30 cellular contexts compared by ENCODE assay signal in genomic region chr3:147152476-147152875, GRCh38.
"Had no signal": no experiment of that assay in that cellular context is flagged by ENCODE, and none has a peak within 500 bp of the region (broad histone marks: within the 10 kb centered on the region; RNA-seq: fewer than 3 reads in every experiment).

No MANE protein-coding gene starts in this region.

- ATAC-seq: natural killer cell; psoas muscle; right cardiac atrium; sciatic nerve; stimulated activated memory B cell treated with anti-CD40 and anti-IgM and Interleukin-4, amounts not matched to agents 10 μg/mL and 1 μg/mL and 100 μg/mL, for 72 hours; stimulated activated naive CD8-positive, alpha-beta T cell treated with anti-CD3 and anti-CD28 coated beads, Interleukin-15, amount 100 ng/mL, for 72 hours; stimulated activated naive CD8-positive, alpha-beta T cell treated with anti-CD3 and anti-CD28 coated beads, Interleukin-15, Interleukin-2, amounts not matched to agents 100 U/mL and 50 U/mL, for 24 hours; upper lobe of right lung had no signal

- DNase-seq: natural killer cell; occipital lobe; ovary; posterior cingulate gyrus; psoas muscle; right cardiac atrium; spleen; stimulated activated CD4-positive, alpha-beta T cell treated with anti-CD3 and anti-CD28 coated beads, Interleukin-12 subunit alpha, Interleukin-12 subunit beta, amount 100 ng/mL, for 4 hours; stimulated activated CD4-positive, alpha-beta T cell treated with anti-CD3 and anti-CD28 coated beads, Interleukin-1b, Interleukin-23, amount 100 ng/mL, for 48 hours; stimulated activated CD4-positive, alpha-beta T cell treated with anti-CD3 and anti-CD28 coated beads, Interleukin-4, amount 100 ng/mL, for 1 hour; stimulated activated CD4-positive, alpha-beta T cell treated with anti-CD3 and anti-CD28 coated beads, Interleukin-4, amount 100 ng/mL, for 4 hours; stimulated activated CD8-positive, alpha-beta memory T cell treated with anti-CD3 and anti-CD28 coated beads, Interleukin-4, amount 100 ng/mL, for 48 hours; stimulated activated naive CD4-positive, alpha-beta T cell; stimulated activated naive CD8-positive, alpha-beta T cell treated with anti-CD3 and anti-CD28 coated beads, Interleukin-15, amount 100 ng/mL, for 72 hours; stimulated activated naive CD8-positive, alpha-beta T cell treated with anti-CD3 and anti-CD28 coated beads, Interleukin-15, Interleukin-2, amounts not matched to agents 100 U/mL and 50 U/mL, for 24 hours; substantia nigra; testis; tibial artery; transverse colon; upper lobe of right lung; uterus had no signal

- H3K36me3 Mint-ChIP-seq: natural killer cell; stimulated activated memory B cell treated with anti-CD40 and anti-IgM and Interleukin-4, amounts not matched to agents 10 μg/mL and 1 μg/mL and 100 μg/mL, for 72 hours; type B pancreatic cell had no signal

- H3K9me3 Mint-ChIP-seq: type B pancreatic cell had no signal

- H3K27ac Mint-ChIP-seq: natural killer cell; nephron; neural progenitor cell; progenitor cell of endocrine pancreas; stimulated activated memory B cell treated with anti-CD40 and anti-IgM and Interleukin-4, amounts not matched to agents 10 μg/mL and 1 μg/mL and 100 μg/mL, for 72 hours; stimulated activated naive CD8-positive, alpha-beta T cell treated with anti-CD3 and anti-CD28 coated beads, Interleukin-15, amount 100 ng/mL, for 72 hours; type B pancreatic cell had no signal

- H3K4me1 Mint-ChIP-seq: natural killer cell; stimulated activated memory B cell treated with anti-CD40 and anti-IgM and Interleukin-4, amounts not matched to agents 10 μg/mL and 1 μg/mL and 100 μg/mL, for 72 hours; stimulated activated naive CD8-positive, alpha-beta T cell treated with anti-CD3 and anti-CD28 coated beads, Interleukin-15, amount 100 ng/mL, for 72 hours had no signal

- H3K27me3 Mint-ChIP-seq: progenitor cell of endocrine pancreas; stimulated activated memory B cell treated with anti-CD40 and anti-IgM and Interleukin-4, amounts not matched to agents 10 μg/mL and 1 μg/mL and 100 μg/mL, for 72 hours; stimulated activated naive CD8-positive, alpha-beta T cell treated with anti-CD3 and anti-CD28 coated beads, Interleukin-15, amount 100 ng/mL, for 72 hours; type B pancreatic cell had no signal

- H3K4me3 Mint-ChIP-seq: natural killer cell; nephron; neural progenitor cell; stimulated activated memory B cell treated with anti-CD40 and anti-IgM and Interleukin-4, amounts not matched to agents 10 μg/mL and 1 μg/mL and 100 μg/mL, for 72 hours; stimulated activated naive CD8-positive, alpha-beta T cell treated with anti-CD3 and anti-CD28 coated beads, Interleukin-15, amount 100 ng/mL, for 72 hours; type B pancreatic cell had no signal

- H3K4me3 ChIP-seq: neural progenitor cell, ovary, psoas muscle, skin epidermis, smooth muscle cell, spleen, suprapubic skin, testis, tibial artery, transverse colon, upper lobe of right lung, uterus had no signal
